In genomic region chr9:33227741-33228140, GRCh38 we compare ENCODE assay signal across 27 cellular contexts. TPM values are rescaled to one million over a fixed set of nuclear protein-coding genes. Genes with fewer than 3 reads are reported as not detected.
DNase-seq lines count a peak whose midpoint lies in the region; ATAC-seq and TF ChIP-seq lines count a peak whose summit lies in the region.
"Had no signal": no experiment of that assay in that cellular context is flagged by ENCODE, and none has a peak within 500 bp of the region (broad histone marks: within the 10 kb centered on the region; RNA-seq: fewer than 3 reads in every experiment).

No MANE protein-coding gene starts in this region.

- H3K36me3 ChIP-seq in Caco-2 (ENCODE audit: control insufficient read depth, insufficient read depth, low read length) (no peaks in the 10 kb centered on the region), PC-9 (ENCODE audit: low read depth) (no peaks in the 10 kb centered on the region)
- H3K36me3 ChIP-seq in CD4-positive, alpha-beta memory T cell (ENCODE audit: insufficient read depth, low read length) = no peaks in the 10 kb centered on the region
- H3K36me3 ChIP-seq: transverse colon had no signal

- ATAC-seq in foreskin keratinocyte = no peak
- ATAC-seq in stimulated activated effector memory CD8-positive, alpha-beta T cell treated with anti-CD3 and anti-CD28 coated beads, Interleukin-12 subunit alpha, Interleukin-12 subunit beta, amount 100 ng/mL, for 72 hours = no peak
- ATAC-seq: activated naive CD4-positive, alpha-beta T cell treated with anti-CD3 and anti-CD28 coated beads, Interleukin-2, amount 50 U/mL, for 72 hours; activated T-helper 17 cell treated with anti-CD3 and anti-CD28 coated beads, Interleukin-2, amount 50 U/mL, for 72 hours had no signal

- H3K9me3 ChIP-seq in Caco-2 (no peaks in the 10 kb centered on the region), PC-9 (ENCODE audit: insufficient read depth, low read depth) (no peaks in the 10 kb centered on the region)
- no peaks in the 10 kb centered on the region for H3K9me3 ChIP-seq in CD4-positive, alpha-beta memory T cell (ENCODE audit: control insufficient read depth in 1 of 2, low read length in 2 of 2)
- H3K9me3 ChIP-seq: SK-N-SH, transverse colon had no signal

- peaks cover 25% of the 10 kb centered on the region; the same call in 1 of the 2 replicates for H3F3A ChIP-seq in PC-9 (ENCODE audit: insufficient read depth, low read depth)

- H3K27me3 ChIP-seq in Caco-2 (replicated peaks; ENCODE audit: control insufficient read depth, insufficient read depth, low read length) (no peaks in the 10 kb centered on the region), PC-9 (ENCODE audit: insufficient read depth, low read depth) (no peaks in the 10 kb centered on the region), foreskin keratinocyte (no peaks in the 10 kb centered on the region)
- H3K27me3 ChIP-seq in CD4-positive, alpha-beta memory T cell (ENCODE audit: insufficient read depth, low read length) = no peaks in the 10 kb centered on the region
- H3K27me3 ChIP-seq: transverse colon had no signal

- DNase-seq in Caco-2 = no peak
- peak in 1 of 2 experiments; percentile 44 for DNase-seq in PC-9
- DNase-seq in foreskin keratinocyte = peak in 1 of 2 donors; percentile 65
- DNase-seq in stimulated activated effector memory CD8-positive, alpha-beta T cell treated with anti-CD3 and anti-CD28 coated beads, Interleukin-12 subunit alpha, Interleukin-12 subunit beta, amount 100 ng/mL, for 72 hours (ENCODE audit: low spot score in 2 of 2) = no peak
- DNase-seq in CD4-positive, alpha-beta memory T cell = no peak
- no peak for DNase-seq in DMS 273 (lab: John Stamatoyannopoulos, UW; ENCODE audit: unreplicated experiment)
- no peak for DNase-seq in NAMALWA (ENCODE audit: low spot score)
- DNase-seq: activated CD4-positive, alpha-beta memory T cell treated with anti-CD3 and anti-CD28 coated beads for 36 hours; activated CD4-positive, CD25-positive, alpha-beta regulatory T cell treated with anti-CD3 and anti-CD28 coated beads, Interleukin-2, amount 50 U/mL, for 72 hours; activated CD8-positive, alpha-beta memory T cell treated with anti-CD3 and anti-CD28 coated beads, Interleukin-2, amount 50 U/mL, for 48 hours; NCI-H1436; NCI-H2107; NCI-H446; SK-N-SH; stimulated activated CD4-positive, alpha-beta T cell treated with anti-CD3 and anti-CD28 coated beads, Interleukin-1b, Interleukin-23, amount 100 ng/mL, for 48 hours; stimulated activated CD8-positive, alpha-beta memory T cell treated with anti-CD3 and anti-CD28 coated beads, Interleukin-4, amount 100 ng/mL, for 48 hours; T-helper 17 cell had no signal

- no peak overlapping the region for H3K4me3 Mint-ChIP-seq in Caco-2 (ENCODE audit: unreplicated experiment)
- H3K4me3 Mint-ChIP-seq in stimulated activated effector memory CD8-positive, alpha-beta T cell treated with anti-CD3 and anti-CD28 coated beads, Interleukin-12 subunit alpha, Interleukin-12 subunit beta, amount 100 ng/mL, for 72 hours = no peak overlapping the region
- no peak overlapping the region for H3K4me3 Mint-ChIP-seq in CD4-positive, alpha-beta memory T cell
- H3K4me3 Mint-ChIP-seq: activated CD4-positive, alpha-beta memory T cell treated with anti-CD3 and anti-CD28 coated beads for 36 hours; activated T-helper 17 cell treated with anti-CD3 and anti-CD28 coated beads, Interleukin-2, amount 50 U/mL, for 72 hours; T-helper 17 cell had no signal

- CTCF ChIA-PET in Caco-2 (lab: Charles Lee) (no interaction called here), PC-9 (lab: Charles Lee) (no interaction called here)
- CTCF ChIA-PET in CD4-positive, alpha-beta memory T cell (lab: Charles Lee; ENCODE audit: partially characterized antibody) = interaction anchor here (1.5 to 2.7 kb wide), 3 partner anchors 92 to 150 kb away, joined by 4 to 20 read pairs (median 16); partner anchors contain the start of gene SMU1

- H3K27ac ChIP-seq in PC-9 (no peak overlapping the region), foreskin keratinocyte (peak overlapping the region; percentile 95)
- H3K27ac ChIP-seq in CD4-positive, alpha-beta memory T cell (ENCODE audit: low read depth, low read length) = no peak overlapping the region
- H3K27ac ChIP-seq: KMS-11 had no signal

- peak overlapping the region; percentile 10; the same call in 1 of the 2 replicates for H3K4me2 ChIP-seq in PC-9
- H3K4me2 ChIP-seq: KMS-11, SK-N-SH had no signal

- no TSS peak for BruUV-seq in Caco-2 (replicated peaks; lab: Mats Ljungman, UMichigan)
- BruUV-seq in PC-9 (replicated peaks; lab: Mats Ljungman, UMichigan) = no TSS peak

- H3K9me2 ChIP-seq in PC-9 (ENCODE audit: insufficient read depth) = no peaks in the 10 kb centered on the region
- H3K9me2 ChIP-seq: SK-N-SH had no signal

- H3K27ac Mint-ChIP-seq in Caco-2 (ENCODE audit: unreplicated experiment) = peak overlapping the region; percentile 59
- H3K27ac Mint-ChIP-seq in stimulated activated effector memory CD8-positive, alpha-beta T cell treated with anti-CD3 and anti-CD28 coated beads, Interleukin-12 subunit alpha, Interleukin-12 subunit beta, amount 100 ng/mL, for 72 hours = peak overlapping the region; percentile 38
- peak overlapping the region in 1 of 7 donors; percentile 25 for H3K27ac Mint-ChIP-seq in CD4-positive, alpha-beta memory T cell
- H3K27ac Mint-ChIP-seq: activated CD4-positive, alpha-beta memory T cell treated with anti-CD3 and anti-CD28 coated beads for 36 hours; activated naive CD4-positive, alpha-beta T cell treated with anti-CD3 and anti-CD28 coated beads, Interleukin-2, amount 50 U/mL, for 72 hours; activated T-helper 17 cell treated with anti-CD3 and anti-CD28 coated beads, Interleukin-2, amount 50 U/mL, for 72 hours; T-helper 17 cell had no signal

- POLR2A ChIA-PET in Caco-2 (lab: Charles Lee) = interaction anchor here (1.3 kb wide), 1 partner anchor 12 kb away, joined by 5 read pairs; the partner anchor contains the start of gene SPINK4
- POLR2A ChIA-PET in PC-9 (lab: Charles Lee; ENCODE audit: unreplicated experiment) = no interaction called here
- POLR2A ChIA-PET in CD4-positive, alpha-beta memory T cell (lab: Charles Lee; ENCODE audit: partially characterized antibody) = no interaction called here

- H3K9me3 Mint-ChIP-seq in Caco-2 (ENCODE audit: unreplicated experiment) = no peaks in the 10 kb centered on the region
- H3K9me3 Mint-ChIP-seq in stimulated activated effector memory CD8-positive, alpha-beta T cell treated with anti-CD3 and anti-CD28 coated beads, Interleukin-12 subunit alpha, Interleukin-12 subunit beta, amount 100 ng/mL, for 72 hours = no peaks in the 10 kb centered on the region
- H3K9me3 Mint-ChIP-seq in CD4-positive, alpha-beta memory T cell = no peaks in the 10 kb centered on the region
- H3K9me3 Mint-ChIP-seq: activated CD4-positive, alpha-beta memory T cell treated with anti-CD3 and anti-CD28 coated beads for 36 hours; activated naive CD4-positive, alpha-beta T cell treated with anti-CD3 and anti-CD28 coated beads, Interleukin-2, amount 50 U/mL, for 72 hours; activated T-helper 17 cell treated with anti-CD3 and anti-CD28 coated beads, Interleukin-2, amount 50 U/mL, for 72 hours had no signal

- H4K20me1 ChIP-seq in PC-9 (ENCODE audit: insufficient read depth) = no peaks in the 10 kb centered on the region

- no peak overlapping the region for H2AFZ ChIP-seq in PC-9

- no peak overlapping the region for H3K4me3 ChIP-seq in Caco-2 (ENCODE audit: low read depth, low read length)
- H3K4me3 ChIP-seq in PC-9 = no peak overlapping the region
- no peak overlapping the region for H3K4me3 ChIP-seq in CD4-positive, alpha-beta memory T cell (ENCODE audit: low read length in 2 of 2)
- H3K4me3 ChIP-seq: coronary artery, skin epidermis, transverse colon had no signal

- H3K36me3 Mint-ChIP-seq in Caco-2 (ENCODE audit: insufficient read depth, unreplicated experiment) = peaks cover 14% of the 10 kb centered on the region
- H3K36me3 Mint-ChIP-seq in stimulated activated effector memory CD8-positive, alpha-beta T cell treated with anti-CD3 and anti-CD28 coated beads, Interleukin-12 subunit alpha, Interleukin-12 subunit beta, amount 100 ng/mL, for 72 hours = no peaks in the 10 kb centered on the region
- H3K36me3 Mint-ChIP-seq in CD4-positive, alpha-beta memory T cell = no peaks in the 10 kb centered on the region
- H3K36me3 Mint-ChIP-seq: activated CD4-positive, alpha-beta memory T cell treated with anti-CD3 and anti-CD28 coated beads for 36 hours; activated naive CD4-positive, alpha-beta T cell treated with anti-CD3 and anti-CD28 coated beads, Interleukin-2, amount 50 U/mL, for 72 hours had no signal

- TF ChIP-seq CTCF in Caco-2 (IDR thresholded peaks at IDR 0.05; ENCODE audit: insufficient read depth in 1 of 2, low read depth in 1 of 2, low read length in 1 of 2, severe bottlenecking in 1 of 2, unreplicated experiment in 1 of 2) (no peak), PC-9 (conservative IDR thresholded peaks at IDR 0.05) (no peak), foreskin keratinocyte (conservative IDR thresholded peaks at IDR 0.05) (no peak)

- no peaks in the 10 kb centered on the region for H3K79me2 ChIP-seq in PC-9 (ENCODE audit: low read depth)

- intact Hi-C loops in Caco-2 (cut with micrococcal nuclease; ENCODE audit: unreplicated experiment) (no loop called here), PC-9 (cut with micrococcal nuclease; ENCODE audit: unreplicated experiment) (loop anchor here (2.0 to 10.0 kb wide), 3 partner anchors 223 to 645 kb away; partner anchors contain the start of gene APTX)
- intact Hi-C loops in CD4-positive, alpha-beta memory T cell (cut with micrococcal nuclease) = loop anchor here (10.0 kb wide), 1 partner anchor 643 kb away; no protein-coding TSS in a partner anchor

- peaks cover 24% of the 10 kb centered on the region for H3K4me1 Mint-ChIP-seq in Caco-2 (ENCODE audit: low read depth, unreplicated experiment)
- peaks cover 12% of the 10 kb centered on the region for H3K4me1 Mint-ChIP-seq in stimulated activated effector memory CD8-positive, alpha-beta T cell treated with anti-CD3 and anti-CD28 coated beads, Interleukin-12 subunit alpha, Interleukin-12 subunit beta, amount 100 ng/mL, for 72 hours
- peaks cover 7 to 9% (median 8%) of the 10 kb centered on the region in 4 donors for H3K4me1 Mint-ChIP-seq in CD4-positive, alpha-beta memory T cell

- H3K4me1 ChIP-seq in Caco-2 = peaks cover 14% of the 10 kb centered on the region
- peaks cover 48% of the 10 kb centered on the region for H3K4me1 ChIP-seq in PC-9 (replicated peaks; ENCODE audit: insufficient read depth)
- peaks cover 29% of the 10 kb centered on the region for H3K4me1 ChIP-seq in foreskin keratinocyte
- peaks cover 9% of the 10 kb centered on the region for H3K4me1 ChIP-seq in CD4-positive, alpha-beta memory T cell (ENCODE audit: insufficient read depth, low read length)

- H3K27me3 Mint-ChIP-seq in Caco-2 (ENCODE audit: insufficient read depth, unreplicated experiment) = no peaks in the 10 kb centered on the region
- peaks cover 0 to 2% of the 10 kb centered on the region in 2 donors for H3K27me3 Mint-ChIP-seq in CD4-positive, alpha-beta memory T cell
- H3K27me3 Mint-ChIP-seq: activated CD4-positive, alpha-beta memory T cell treated with anti-CD3 and anti-CD28 coated beads for 36 hours had no signal

RNA-seq across cellular contexts. Expression of gene SPINK4, which starts 12.2 kb away (rescaled TPM):
- total RNA-seq in Caco-2 (2022) = 0.97 and 2.1 TPM in 2 replicates
- not detected in 2 replicates for total RNA-seq in PC-9 (2021)
- not detected in 2 replicates for total RNA-seq in foreskin keratinocyte
- not detected in 2 replicates for polyA plus RNA-seq in foreskin keratinocyte
- not detected for total RNA-seq in CD4-positive, alpha-beta memory T cell
- not detected for polyA plus RNA-seq in CD4-positive, alpha-beta memory T cell
- total RNA-seq: activated CD4-positive, alpha-beta memory T cell treated with anti-CD3 and anti-CD28 coated beads for 36 hours; activated naive CD4-positive, alpha-beta T cell treated with anti-CD3 and anti-CD28 coated beads, Interleukin-2, amount 50 U/mL, for 72 hours; activated T-helper 17 cell treated with anti-CD3 and anti-CD28 coated beads, Interleukin-2, amount 50 U/mL, for 72 hours; cardiac septum; fibroblast of lung; left lobe of liver; mesenteric fat pad; T-helper 17 cell had no signal
- polyA plus RNA-seq: fibroblast of lung, SK-N-SH had no signal

RNA-seq across cellular contexts. Expression of gene BAG1, which starts 36.8 kb away (rescaled TPM):
- total RNA-seq in Caco-2 (2022) = 51.2 and 62.1 TPM in 2 replicates
- 21.9 and 35.5 TPM in 2 replicates for total RNA-seq in PC-9 (2021)
- 29.6 and 33.5 TPM in 2 replicates for total RNA-seq in foreskin keratinocyte
- 32.5 and 40.6 TPM in 2 replicates for polyA plus RNA-seq in foreskin keratinocyte
- 10 to 100 TPM; 53.5 to 56.3 TPM for total RNA-seq in CD4-positive, alpha-beta memory T cell
- polyA plus RNA-seq in CD4-positive, alpha-beta memory T cell = 10 to 100 TPM; 70.9 to 84.9 TPM

RNA-seq across cellular contexts. Expression of gene CHMP5, which starts 37.1 kb away (rescaled TPM):
- total RNA-seq in Caco-2 (2022) = 52.5 and 58.3 TPM in 2 replicates
- 63.0 and 78.2 TPM in 2 replicates for total RNA-seq in PC-9 (2021)
- total RNA-seq in foreskin keratinocyte = 86.7 and 94.8 TPM in 2 replicates
- 77.4 and 77.7 TPM in 2 replicates for polyA plus RNA-seq in foreskin keratinocyte
- 10 to 100 TPM; 32.3 to 35.0 TPM for total RNA-seq in CD4-positive, alpha-beta memory T cell
- 10 to 100 TPM; 44.3 to 59.9 TPM for polyA plus RNA-seq in CD4-positive, alpha-beta memory T cell
